In genomic region chr6:133052465-133052864, GRCh38 we compare ENCODE assay signal across 33 cellular contexts.
"Had no signal": no experiment of that assay in that cellular context is flagged by ENCODE, and none has a peak within 500 bp of the region (broad histone marks: within the 10 kb centered on the region; RNA-seq: fewer than 3 reads in every experiment).

No MANE protein-coding gene starts in this region.

- H3K36me3 ChIP-seq: adrenal gland, ascending aorta, brain microvascular endothelial cell, breast epithelium, cardiac muscle cell had no signal

- H3K27me3 ChIP-seq: adrenal gland, ascending aorta, body of pancreas, brain microvascular endothelial cell, breast epithelium, cardiac muscle cell had no signal

- FAIRE-seq: astrocyte, bronchial epithelial cell had no signal

- H3K4me3 ChIP-seq: adrenal gland, ascending aorta, body of pancreas, breast epithelium, cardiac muscle cell had no signal

- ATAC-seq: activated naive CD4-positive, alpha-beta T cell treated with anti-CD3 and anti-CD28 coated beads, Interleukin-2, amount 50 U/mL, for 72 hours; activated naive CD8-positive, alpha-beta T cell treated with anti-CD3 and anti-CD28 coated beads, Interleukin-2, amount 50 U/mL, for 24 hours; activated T-cell treated with anti-CD3 and anti-CD28 coated beads, Interleukin-2, amount 50 U/mL, for 4 hours; activated T-cell treated with anti-CD3 and anti-CD28 coated beads, Interleukin-2, amount 50 U/mL, for 72 hours; activated T-helper 17 cell treated with anti-CD3 and anti-CD28 coated beads, Interleukin-2, amount 50 U/mL, for 72 hours; body of pancreas had no signal

- H3K27ac ChIP-seq: adrenal gland, ascending aorta, body of pancreas, brain microvascular endothelial cell, breast epithelium, cardiac muscle cell had no signal

- DNase-seq: activated effector memory CD4-positive, alpha-beta T cell treated with anti-CD3 and anti-CD28 coated beads, Interleukin-2, amount 50 U/mL, for 16 hours; activated effector memory CD4-positive, alpha-beta T cell treated with Interleukin-2 at 50 U/mL for 16 hours; activated gamma-delta T cell; activated gamma-delta T cell treated with Interleukin-2 at 50 U/mL for 16 hours; activated naive CD4-positive, alpha-beta T cell treated with anti-CD3 and anti-CD28 coated beads for 36 hours; activated naive CD4-positive, alpha-beta T cell treated with anti-CD3 and anti-CD28 coated beads, Interleukin-2, amount 10 ng/mL, durations not matched to agents 7 days and 5 days; activated naive CD4-positive, alpha-beta T cell treated with anti-CD3 and anti-CD28 coated beads, Interleukin-2, amount 50 U/mL, for 16 hours; activated naive CD4-positive, alpha-beta T cell treated with Interleukin-2 at 50 U/mL for 16 hours; activated naive CD8-positive, alpha-beta T cell treated with anti-CD3 and anti-CD28 coated beads for 36 hours; activated naive CD8-positive, alpha-beta T cell treated with anti-CD3 and anti-CD28 coated beads, Interleukin-2, amount 10 ng/mL, durations not matched to agents 7 days and 5 days; activated naive CD8-positive, alpha-beta T cell treated with anti-CD3 and anti-CD28 coated beads, Interleukin-2, amount 50 U/mL, for 24 hours; activated T-cell treated with anti-CD3 and anti-CD28 coated beads, Interleukin-2, amount 50 U/mL, for 1 hour; activated T-cell treated with anti-CD3 and anti-CD28 coated beads, Interleukin-2, amount 50 U/mL, for 24 hours; activated T-cell treated with anti-CD3 and anti-CD28 coated beads, Interleukin-2, amount 50 U/mL, for 4 hours; activated T-cell treated with anti-CD3 and anti-CD28 coated beads, Interleukin-2, amount 50 U/mL, for 48 hours; activated T-cell treated with anti-CD3 and anti-CD28 coated beads, Interleukin-2, amount 50 U/mL, for 72 hours; adrenal gland; amniotic stem cell; amygdala; anterior cingulate cortex; aorta; body of pancreas; brain microvascular endothelial cell; caudate nucleus; central memory CD4-positive, alpha-beta T cell; cerebellar nuclear complex had no signal

- H3K9me3 ChIP-seq: adrenal gland, ascending aorta, body of pancreas, breast epithelium had no signal

- H3K4me1 ChIP-seq: adrenal gland, ascending aorta, body of pancreas, breast epithelium had no signal
